In genomic region chr13:94063096-94063495, GRCh38 we compare ENCODE assay signal across 18 cellular contexts.
A peak's percentile ranks its signal among the peaks of the same experiment; 100 is the strongest.
DNase-seq lines count a peak whose midpoint lies in the region; ATAC-seq and TF ChIP-seq lines count a peak whose summit lies in the region.
"Had no signal": no experiment of that assay in that cellular context is flagged by ENCODE, and none has a peak within 500 bp of the region (broad histone marks: within the 10 kb centered on the region; RNA-seq: fewer than 3 reads in every experiment).

No MANE protein-coding gene starts in this region.

- no peak for ATAC-seq in sciatic nerve
- no peak for ATAC-seq in GM19467 (IDR thresholded peaks at IDR 0.05; ENCODE audit: unreplicated experiment)
- ATAC-seq: left ventricle myocardium superior had no signal

- no peak for TF ChIP-seq CTCF in cardiac fibroblast (IDR thresholded peaks at IDR 0.05; ENCODE audit: low read depth, low read length)
- TF ChIP-seq CTCF in dorsolateral prefrontal cortex (IDR thresholded peaks at IDR 0.05 in 54 of 56, conservative IDR thresholded peaks at IDR 0.05 in 2 of 56; ENCODE audit: low read depth in 1 of 56, partially characterized antibody in 56 of 56), result no peak

- in situ Hi-C loops in KBM-7 (cut with MboI; ENCODE audit: low pct_unique_long_range_greater_than_20kb, low sequenced_read_pairs), result no loop called here

- DNase-seq in HCEC 1CT (peak; percentile 50), cardiac fibroblast (ENCODE audit: low read depth in 2 of 2) (peak; percentile 28 to 61), left kidney (ENCODE audit: low read depth, low spot score) (peak; percentile 9), dorsolateral prefrontal cortex (no peak), KBM-7 (no peak), sciatic nerve (ENCODE audit: low spot score) (no peak)
- DNase-seq: activated CD4-positive, alpha-beta T cell treated with anti-CD3 and anti-CD28 coated beads for 4 hours; activated CD8-positive, alpha-beta memory T cell treated with anti-CD3 and anti-CD28 coated beads, Interleukin-2, amount 50 U/mL, for 48 hours; activated effector memory CD4-positive, alpha-beta T cell treated with anti-CD3 and anti-CD28 coated beads, Interleukin-2, amount 50 U/mL, for 16 hours; C1 segment of cervical spinal cord; GF-D8; left ventricle myocardium superior; NCI-H1694; NCI-H2227 treated with DMSO at 0.1 percent for 48 hours had no signal

- intact Hi-C loops in dorsolateral prefrontal cortex (cut with DNase I) (no loop called here), sciatic nerve (cut with DNase I) (no loop called here)

- H3K27ac ChIP-seq in dorsolateral prefrontal cortex, result no peak overlapping the region
- H3K27ac ChIP-seq: coronary artery, SK-N-MC, suprapubic skin had no signal

- H3K4me3 ChIP-seq in cardiac fibroblast (replicated peaks in 1 of 2; ENCODE audit: low read depth in 2 of 2, low read length in 2 of 2), result no peak overlapping the region
- no peak overlapping the region for H3K4me3 ChIP-seq in dorsolateral prefrontal cortex
- H3K4me3 ChIP-seq: coronary artery, SK-N-MC, suprapubic skin had no signal

- H3K27me3 ChIP-seq in dorsolateral prefrontal cortex, result no peaks in the 10 kb centered on the region
- H3K27me3 ChIP-seq: suprapubic skin had no signal

Comparison
In these comparisons a context has a peak if more than half of its experiments do, and no peak if none do; other contexts are left out.
1. DNase-seq: peak in HCEC 1CT (single experiment), cardiac fibroblast (2 of 2) and left kidney (single experiment); none in dorsolateral prefrontal cortex (0 of 10), KBM-7 (single experiment) and sciatic nerve (single experiment).